Comparison of ENCODE assay signal across 1 cellular context in genomic region chr3:194205675-194206133, GRCh38.
TF ChIP-seq lines count a peak whose summit lies in the region.

No MANE protein-coding gene starts in this region.

TF ChIP-seq in K562, 482 proteins besides CTCF, POLR2A, EP300 and RAD21 (continued from another document):
- TF ChIP-seq CBX5 (IDR thresholded peaks at IDR 0.05; ENCODE audit: borderline replicate concordance, low read depth) (0 out of 2 replicates have a peak, but pooled peaks have one; percentile 27), RBM39 (optimal IDR thresholded peaks at IDR 0.05; ENCODE audit: low read depth, low read length) (no peak), RFX5 (IDR thresholded peaks at IDR 0.05; ENCODE audit: low read depth, low read length) (no peak), ZNF217 (CRISPR knock-in tag; IDR thresholded peaks at IDR 0.05) (no peak), ZKSCAN3 (CRISPR knock-in tag; IDR thresholded peaks at IDR 0.05) (no peak), ZNF408 (CRISPR knock-in tag; IDR thresholded peaks at IDR 0.05; ENCODE audit: low read depth) (no peak), FOXM1 (IDR thresholded peaks at IDR 0.05; ENCODE audit: low read depth) (no peak), FOXM1 (CRISPR knock-in tag; IDR thresholded peaks at IDR 0.05; ENCODE audit: low read depth) (no peak), CREB5 (CRISPR knock-in tag; IDR thresholded peaks at IDR 0.05) (no peak), SAP30 (IDR thresholded peaks at IDR 0.05; ENCODE audit: borderline replicate concordance, insufficient read depth, low read depth, low read length, poor library complexity, severe bottlenecking) (no peak), ZNF584 (CRISPR knock-in tag; IDR thresholded peaks at IDR 0.05; ENCODE audit: low read depth) (no peak), SMAD4 (CRISPR knock-in tag; conservative IDR thresholded peaks at IDR 0.05) (peak; percentile 65; the same call in 1 of the 2 replicates), FOXA1 (IDR thresholded peaks at IDR 0.05; ENCODE audit: borderline replicate concordance) (no peak), ZNF316 (IDR thresholded peaks at IDR 0.05) (no peak)
